35 cellular contexts compared by ENCODE assay signal in genomic region chr12:21585485-21585884, GRCh38. TPM values are rescaled to one million over a fixed set of nuclear protein-coding genes. Genes with fewer than 3 reads are reported as not detected.
"Had no signal": no experiment of that assay in that cellular context is flagged by ENCODE, and none has a peak within 500 bp of the region (broad histone marks: within the 10 kb centered on the region; RNA-seq: fewer than 3 reads in every experiment).

No MANE protein-coding gene starts in this region.

- H3K36me3 ChIP-seq: MG63 had no signal

- H3K4me3 ChIP-seq: MG63 had no signal

- H3K27me3 ChIP-seq: MG63 had no signal

- DNase-seq: MG63, MM.1S, MV-4-11, NCI-H1048, NCI-H1092, NCI-H1092 treated with DMSO at 0.1 percent for 48 hours, NCI-H1105, NCI-H1105 treated with DMSO at 0.1 percent for 48 hours, NCI-H1417 treated with DMSO at 0.1 percent for 48 hours, NCI-H1436, NCI-H1436 treated with DMSO at 0.1 percent for 48 hours, NCI-H1694, NCI-H1694 treated with DMSO at 0.1 percent for 48 hours, NCI-H187, NCI-H187 treated with DMSO at 0.1 percent for 48 hours, NCI-H1930, NCI-H2029, NCI-H2029 treated with DMSO at 0.1 percent for 48 hours, NCI-H2081 treated with DMSO at 0.1 percent for 48 hours, NCI-H2107, NCI-H2171, NCI-H2171 treated with DMSO at 0.1 percent for 48 hours, NCI-H2227 treated with DMSO at 0.1 percent for 48 hours, NCI-H226, NCI-H345, NCI-H446, NCI-H446 treated with DMSO at 0.1 percent for 48 hours, NCI-H510A, NCI-H510A treated with DMSO at 0.1 percent for 48 hours, NCI-H524, NCI-H524 treated with DMSO at 0.1 percent for 48 hours, NCI-H526 had no signal

- H3K9me3 ChIP-seq: MG63 had no signal

RNA-seq across cellular contexts. Expression of gene GYS2, which starts 19.2 kb away (rescaled TPM):
- total RNA-seq: LHCN-M2, M059J, NCI-H460 had no signal
